In genomic region chr11:134743809-134744195, GRCh38 we compare ENCODE assay signal across 16 cellular contexts.
DNase-seq lines count a peak whose midpoint lies in the region; ATAC-seq and TF ChIP-seq lines count a peak whose summit lies in the region.
"Had no signal": no experiment of that assay in that cellular context is flagged by ENCODE, and none has a peak within 500 bp of the region (broad histone marks: within the 10 kb centered on the region; RNA-seq: fewer than 3 reads in every experiment).

No MANE protein-coding gene starts in this region.

- peaks cover 12 to 31% (median 26%) of the 10 kb centered on the region in 11 experiments for H3K9me3 ChIP-seq in BLaER1 treated with 17β-estradiol and CSF1 and Interleukin-3, amounts not matched to agents 10 nM and 100 nM (replicated peaks in 1 of 11)
- H3K9me3 ChIP-seq in endodermal cell (ENCODE audit: control insufficient read depth, low read length) = peaks cover 32% of the 10 kb centered on the region
- no peaks in the 10 kb centered on the region for H3K9me3 ChIP-seq in parathyroid adenoma (ENCODE audit: control insufficient read depth, low read length)

- no peak for ATAC-seq in activated CD8-positive, alpha-beta memory T cell treated with anti-CD3 and anti-CD28 coated beads, Interleukin-2, amount 10 ng/mL, durations not matched to agents 7 days and 5 days
- ATAC-seq: GM23338 had no signal

- H3K79me2 ChIP-seq in parathyroid adenoma = no peaks in the 10 kb centered on the region

- DNase-seq in activated CD8-positive, alpha-beta memory T cell treated with anti-CD3 and anti-CD28 coated beads, Interleukin-2, amount 10 ng/mL, durations not matched to agents 7 days and 5 days = peak; percentile 15
- DNase-seq in activated CD8-positive, alpha-beta memory T cell treated with anti-CD3 and anti-CD28 coated beads, Interleukin-2, amount 50 U/mL, for 4 hours = no peak
- DNase-seq in endodermal cell (no peak), NCI-H2196 treated with DMSO at 0.1 percent for 48 hours (lab: John Stamatoyannopoulos, UW; ENCODE audit: unreplicated experiment) (no peak), osteocyte (ENCODE audit: extremely low spot score, unreplicated experiment) (no peak)
- DNase-seq: 8988T; AML-193; C1 segment of cervical spinal cord; CD4-positive, alpha-beta T cell; DMS79; EL; H7 had no signal

- no peaks in the 10 kb centered on the region for H4K20me1 ChIP-seq in BLaER1 treated with 17β-estradiol and CSF1 and Interleukin-3, amounts not matched to agents 10 nM and 100 nM

- TF ChIP-seq CTCF in endodermal cell (conservative IDR thresholded peaks at IDR 0.05) (no peak), parathyroid adenoma (IDR thresholded peaks at IDR 0.05) (no peak), osteocyte (IDR thresholded peaks at IDR 0.05) (no peak)

- H3K27ac Mint-ChIP-seq in activated CD8-positive, alpha-beta memory T cell treated with anti-CD3 and anti-CD28 coated beads, Interleukin-2, amount 10 ng/mL, durations not matched to agents 7 days and 5 days = no peak overlapping the region
- H3K27ac Mint-ChIP-seq in endodermal cell (peak overlapping the region; percentile 59), osteocyte (ENCODE audit: unreplicated experiment) (no peak overlapping the region)
- H3K27ac Mint-ChIP-seq: CD4-positive, alpha-beta T cell; GM23338 had no signal

- no peak overlapping the region for H2AFZ ChIP-seq in parathyroid adenoma
- H2AFZ ChIP-seq: GM23338 had no signal

- H3K36me3 ChIP-seq in BLaER1 treated with 17β-estradiol and CSF1 and Interleukin-3, amounts not matched to agents 10 nM and 100 nM = no peaks in the 10 kb centered on the region
- H3K36me3 ChIP-seq in endodermal cell (ENCODE audit: control insufficient read depth, insufficient read depth, low read length) (no peaks in the 10 kb centered on the region), parathyroid adenoma (ENCODE audit: control insufficient read depth, insufficient read depth, low read length) (no peaks in the 10 kb centered on the region)

- H3K9ac ChIP-seq in BLaER1 treated with 17β-estradiol and CSF1 and Interleukin-3, amounts not matched to agents 10 nM and 100 nM = no peak overlapping the region
- no peak overlapping the region for H3K9ac ChIP-seq in endodermal cell (ENCODE audit: extremely low read depth, low read length, poor library complexity, severe bottlenecking)
- no peak overlapping the region for H3K9ac ChIP-seq in parathyroid adenoma

- no peaks in the 10 kb centered on the region for H3K9me3 Mint-ChIP-seq in activated CD8-positive, alpha-beta memory T cell treated with anti-CD3 and anti-CD28 coated beads, Interleukin-2, amount 10 ng/mL, durations not matched to agents 7 days and 5 days (ENCODE audit: low read depth)
- peaks cover 36% of the 10 kb centered on the region for H3K9me3 Mint-ChIP-seq in endodermal cell
- peaks cover 11% of the 10 kb centered on the region for H3K9me3 Mint-ChIP-seq in osteocyte (ENCODE audit: unreplicated experiment)

- CTCF ChIA-PET in activated CD8-positive, alpha-beta memory T cell treated with anti-CD3 and anti-CD28 coated beads, Interleukin-2, amount 10 ng/mL, durations not matched to agents 7 days and 5 days (lab: Charles Lee) = no interaction called here

- H3K4me2 ChIP-seq in BLaER1 treated with 17β-estradiol and CSF1 and Interleukin-3, amounts not matched to agents 10 nM and 100 nM = peak overlapping the region in 6 of 11 experiments; percentile 25 to 76 (median 64); a peak in 8 of 22 replicates
- H3K4me2 ChIP-seq in parathyroid adenoma (ENCODE audit: low read length) = no peak overlapping the region
- H3K4me2 ChIP-seq: GM23338 had no signal

- H3K27me3 Mint-ChIP-seq in activated CD8-positive, alpha-beta memory T cell treated with anti-CD3 and anti-CD28 coated beads, Interleukin-2, amount 10 ng/mL, durations not matched to agents 7 days and 5 days = peaks cover 11% of the 10 kb centered on the region
- H3K27me3 Mint-ChIP-seq in endodermal cell (ENCODE audit: insufficient read depth) (peaks cover 2% of the 10 kb centered on the region), osteocyte (ENCODE audit: unreplicated experiment) (no peaks in the 10 kb centered on the region)

- H3K4me1 ChIP-seq in BLaER1 treated with 17β-estradiol and CSF1 and Interleukin-3, amounts not matched to agents 10 nM and 100 nM = peaks cover 5 to 44% (median 39%) of the 10 kb centered on the region in 10 experiments; a peak in 17 of 20 replicates
- H3K4me1 ChIP-seq in endodermal cell (ENCODE audit: control insufficient read depth, insufficient read depth, low read length) = peaks cover 23% of the 10 kb centered on the region
- peaks cover 6% of the 10 kb centered on the region for H3K4me1 ChIP-seq in parathyroid adenoma

- 94 to 100% methylated on average over 3 to 4 of the region's 4 CpGs for WGBS in endodermal cell (ENCODE audit: insufficient coverage in 1 of 2, insufficient read length in 1 of 2), 2 experiments

- no peaks in the 10 kb centered on the region for H3K36me3 Mint-ChIP-seq in activated CD8-positive, alpha-beta memory T cell treated with anti-CD3 and anti-CD28 coated beads, Interleukin-2, amount 10 ng/mL, durations not matched to agents 7 days and 5 days
- H3K36me3 Mint-ChIP-seq in endodermal cell (ENCODE audit: low read depth) (peaks cover 10% of the 10 kb centered on the region), osteocyte (ENCODE audit: unreplicated experiment) (no peaks in the 10 kb centered on the region)

- H3K4me1 Mint-ChIP-seq in activated CD8-positive, alpha-beta memory T cell treated with anti-CD3 and anti-CD28 coated beads, Interleukin-2, amount 10 ng/mL, durations not matched to agents 7 days and 5 days = peaks cover 11% of the 10 kb centered on the region
- peaks cover 32% of the 10 kb centered on the region for H3K4me1 Mint-ChIP-seq in endodermal cell
- no peaks in the 10 kb centered on the region for H3K4me1 Mint-ChIP-seq in osteocyte (ENCODE audit: unreplicated experiment)

- no peak overlapping the region for H3K4me3 ChIP-seq in BLaER1 treated with 17β-estradiol and CSF1 and Interleukin-3, amounts not matched to agents 10 nM and 100 nM
- H3K4me3 ChIP-seq in endodermal cell (ENCODE audit: low read length) = no peak overlapping the region
- no peak overlapping the region for H3K4me3 ChIP-seq in parathyroid adenoma (ENCODE audit: low read depth, low read length)
- H3K4me3 ChIP-seq: GM23338 had no signal

- no peak overlapping the region for H3K4me3 Mint-ChIP-seq in activated CD8-positive, alpha-beta memory T cell treated with anti-CD3 and anti-CD28 coated beads, Interleukin-2, amount 10 ng/mL, durations not matched to agents 7 days and 5 days
- H3K4me3 Mint-ChIP-seq in endodermal cell (no peak overlapping the region), osteocyte (ENCODE audit: unreplicated experiment) (no peak overlapping the region)
- H3K4me3 Mint-ChIP-seq: CD4-positive, alpha-beta T cell; GM23338 had no signal

- no peak overlapping the region for H3K27ac ChIP-seq in BLaER1 treated with 17β-estradiol and CSF1 and Interleukin-3, amounts not matched to agents 10 nM and 100 nM
- no peak overlapping the region for H3K27ac ChIP-seq in endodermal cell (ENCODE audit: low read depth, low read length)
- H3K27ac ChIP-seq in parathyroid adenoma = peak overlapping the region; percentile 44
- H3K27ac ChIP-seq: HL-60 had no signal

- no peaks in the 10 kb centered on the region for H3K27me3 ChIP-seq in BLaER1 treated with 17β-estradiol and CSF1 and Interleukin-3, amounts not matched to agents 10 nM and 100 nM
- H3K27me3 ChIP-seq in endodermal cell (ENCODE audit: control insufficient read depth, insufficient read depth, low read length, poor library complexity, severe bottlenecking) (no peaks in the 10 kb centered on the region), parathyroid adenoma (ENCODE audit: control insufficient read depth, insufficient read depth, low read length) (no peaks in the 10 kb centered on the region)
